1 cellular context compared by ENCODE assay signal in the genomic region with DNA sequence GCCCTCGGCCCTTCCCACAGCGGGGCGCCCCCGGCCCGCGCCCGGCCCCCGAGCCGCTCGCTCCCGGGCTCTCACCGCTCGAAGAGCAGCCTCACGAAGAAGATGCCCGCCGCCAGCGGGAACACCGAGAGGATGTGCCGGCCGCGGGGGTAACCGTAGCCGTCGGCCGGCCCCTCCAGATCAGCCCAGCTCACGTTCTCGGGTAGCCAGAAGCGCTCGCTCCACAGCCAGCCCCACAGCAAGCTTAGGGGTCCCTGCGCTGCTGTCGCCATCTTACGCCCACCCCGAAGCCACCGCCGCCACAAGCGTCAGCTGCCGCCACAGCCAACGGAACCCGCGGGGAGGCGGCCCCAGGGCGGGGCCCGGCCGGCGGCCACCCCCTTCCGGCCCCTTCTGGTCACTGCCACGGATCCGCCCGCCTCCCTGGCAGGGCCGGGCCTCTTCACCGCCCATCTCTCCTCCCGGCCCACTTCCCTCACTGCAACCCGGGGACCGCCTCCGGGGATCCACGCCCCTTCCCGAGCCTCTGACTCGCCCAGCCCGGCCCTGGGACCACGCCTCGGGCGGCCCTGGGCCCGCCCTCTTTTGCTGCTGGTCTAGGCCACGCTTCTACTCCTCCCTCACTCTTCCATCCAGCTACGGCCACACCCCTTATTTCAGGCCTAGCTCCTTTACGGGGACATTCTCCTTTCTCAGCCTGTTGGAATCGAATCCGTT.
TF ChIP-seq lines count a peak whose summit lies in the region.

Gene CERS5, minus strand, starts transcription at position 344 of the 717 bp plus-strand sequence. Its CDS starts 72 bp downstream, at position 272.

TF ChIP-seq in HEK293, 187 proteins besides CTCF, POLR2A, EP300 and RAD21 (continued from another document):
- TF ChIP-seq, protein P1, sequence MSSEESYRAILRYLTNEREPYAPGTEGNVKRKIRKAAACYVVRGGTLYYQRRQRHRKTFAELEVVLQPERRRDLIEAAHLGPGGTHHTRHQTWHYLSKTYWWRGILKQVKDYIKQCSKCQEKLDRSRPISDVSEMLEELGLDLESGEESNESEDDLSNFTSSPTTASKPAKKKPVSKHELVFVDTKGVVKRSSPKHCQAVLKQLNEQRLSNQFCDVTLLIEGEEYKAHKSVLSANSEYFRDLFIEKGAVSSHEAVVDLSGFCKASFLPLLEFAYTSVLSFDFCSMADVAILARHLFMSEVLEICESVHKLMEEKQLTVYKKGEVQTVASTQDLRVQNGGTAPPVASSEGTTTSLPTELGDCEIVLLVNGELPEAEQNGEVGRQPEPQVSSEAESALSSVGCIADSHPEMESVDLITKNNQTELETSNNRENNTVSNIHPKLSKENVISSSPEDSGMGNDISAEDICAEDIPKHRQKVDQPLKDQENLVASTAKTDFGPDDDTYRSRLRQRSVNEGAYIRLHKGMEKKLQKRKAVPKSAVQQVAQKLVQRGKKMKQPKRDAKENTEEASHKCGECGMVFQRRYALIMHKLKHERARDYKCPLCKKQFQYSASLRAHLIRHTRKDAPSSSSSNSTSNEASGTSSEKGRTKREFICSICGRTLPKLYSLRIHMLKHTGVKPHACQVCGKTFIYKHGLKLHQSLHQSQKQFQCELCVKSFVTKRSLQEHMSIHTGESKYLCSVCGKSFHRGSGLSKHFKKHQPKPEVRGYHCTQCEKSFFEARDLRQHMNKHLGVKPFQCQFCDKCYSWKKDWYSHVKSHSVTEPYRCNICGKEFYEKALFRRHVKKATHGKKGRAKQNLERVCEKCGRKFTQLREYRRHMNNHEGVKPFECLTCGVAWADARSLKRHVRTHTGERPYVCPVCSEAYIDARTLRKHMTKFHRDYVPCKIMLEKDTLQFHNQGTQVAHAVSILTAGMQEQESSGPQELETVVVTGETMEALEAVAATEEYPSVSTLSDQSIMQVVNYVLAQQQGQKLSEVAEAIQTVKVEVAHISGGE (tag by site-specific recombination; conservative IDR thresholded peaks at IDR 0.05; ENCODE audit: low read depth), result peak; percentile 79
- TF ChIP-seq ZNF629 (tag by site-specific recombination; IDR thresholded peaks at IDR 0.05) (0 out of 2 replicates have a peak, but pooled peaks have one; percentile 4), ZNF266 (tag by site-specific recombination; IDR thresholded peaks at IDR 0.05; ENCODE audit: low read depth) (no peak), ZEB2 (tag by site-specific recombination; IDR thresholded peaks at IDR 0.05) (peak; percentile 67; the same call in 1 of the 2 replicates), ZNF791 (tag by site-specific recombination; IDR thresholded peaks at IDR 0.05) (no peak), ZNF585B (tag by site-specific recombination; IDR thresholded peaks at IDR 0.05) (no peak), ZNF48 (tag by site-specific recombination; IDR thresholded peaks at IDR 0.05) (no peak), ZXDB (tag by site-specific recombination; IDR thresholded peaks at IDR 0.05) (peak; percentile 79; the same call in 1 of the 2 replicates), ZNF169 (tag by site-specific recombination; IDR thresholded peaks at IDR 0.05) (no peak), ZNF623 (tag by site-specific recombination; IDR thresholded peaks at IDR 0.05) (no peak), ZBTB17 (tag by site-specific recombination; IDR thresholded peaks at IDR 0.05) (peak; percentile 95), ZNF692 (tag by site-specific recombination; IDR thresholded peaks at IDR 0.05) (peak; percentile 68), ZNF610 (tag by site-specific recombination; IDR thresholded peaks at IDR 0.05; ENCODE audit: borderline replicate concordance) (peak; percentile 85), PRDM2 (tag by site-specific recombination; IDR thresholded peaks at IDR 0.05; ENCODE audit: borderline replicate concordance) (no peak), BCL11A (tag by site-specific recombination; IDR thresholded peaks at IDR 0.05; ENCODE audit: low read depth) (peak; percentile 60; the same call in 1 of the 2 replicates), GLIS2 (tag by site-specific recombination; IDR thresholded peaks at IDR 0.05) (peak; percentile 99), ZNF157 (tag by site-specific recombination; IDR thresholded peaks at IDR 0.05) (no peak), SCRT1 (tag by site-specific recombination; IDR thresholded peaks at IDR 0.05; ENCODE audit: borderline replicate concordance) (no peak), SETDB1 (IDR thresholded peaks at IDR 0.05; ENCODE audit: insufficient read length, low read length) (no peak), ZNF660 (tag by site-specific recombination; IDR thresholded peaks at IDR 0.05) (peak; percentile 43), ZNF155 (tag by site-specific recombination; IDR thresholded peaks at IDR 0.05) (no peak), GLIS1 (tag by site-specific recombination; IDR thresholded peaks at IDR 0.05) (peak; percentile 69), ZNF341 (tag by site-specific recombination; IDR thresholded peaks at IDR 0.05; ENCODE audit: low read depth) (peak; percentile 71), ZNF561 (tag by site-specific recombination; IDR thresholded peaks at IDR 0.05; ENCODE audit: borderline replicate concordance) (peak; percentile 49; the same call in 1 of the 2 replicates), ZBTB20 (tag by site-specific recombination; IDR thresholded peaks at IDR 0.05) (peak; percentile 100), REPIN1 (tag by site-specific recombination; IDR thresholded peaks at IDR 0.05; ENCODE audit: low read depth) (no peak), KLF16 (tag by site-specific recombination; IDR thresholded peaks at IDR 0.05) (peak; percentile 93), KLF1 (tag by site-specific recombination; IDR thresholded peaks at IDR 0.05) (peak; percentile 99)
- TF ChIP-seq, protein P2, sequence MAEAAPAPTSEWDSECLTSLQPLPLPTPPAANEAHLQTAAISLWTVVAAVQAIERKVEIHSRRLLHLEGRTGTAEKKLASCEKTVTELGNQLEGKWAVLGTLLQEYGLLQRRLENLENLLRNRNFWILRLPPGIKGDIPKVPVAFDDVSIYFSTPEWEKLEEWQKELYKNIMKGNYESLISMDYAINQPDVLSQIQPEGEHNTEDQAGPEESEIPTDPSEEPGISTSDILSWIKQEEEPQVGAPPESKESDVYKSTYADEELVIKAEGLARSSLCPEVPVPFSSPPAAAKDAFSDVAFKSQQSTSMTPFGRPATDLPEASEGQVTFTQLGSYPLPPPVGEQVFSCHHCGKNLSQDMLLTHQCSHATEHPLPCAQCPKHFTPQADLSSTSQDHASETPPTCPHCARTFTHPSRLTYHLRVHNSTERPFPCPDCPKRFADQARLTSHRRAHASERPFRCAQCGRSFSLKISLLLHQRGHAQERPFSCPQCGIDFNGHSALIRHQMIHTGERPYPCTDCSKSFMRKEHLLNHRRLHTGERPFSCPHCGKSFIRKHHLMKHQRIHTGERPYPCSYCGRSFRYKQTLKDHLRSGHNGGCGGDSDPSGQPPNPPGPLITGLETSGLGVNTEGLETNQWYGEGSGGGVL (tag by site-specific recombination; IDR thresholded peaks at IDR 0.05), result 0 out of 2 replicates have a peak, but pooled peaks have one; percentile 33
- TF ChIP-seq, protein P3, sequence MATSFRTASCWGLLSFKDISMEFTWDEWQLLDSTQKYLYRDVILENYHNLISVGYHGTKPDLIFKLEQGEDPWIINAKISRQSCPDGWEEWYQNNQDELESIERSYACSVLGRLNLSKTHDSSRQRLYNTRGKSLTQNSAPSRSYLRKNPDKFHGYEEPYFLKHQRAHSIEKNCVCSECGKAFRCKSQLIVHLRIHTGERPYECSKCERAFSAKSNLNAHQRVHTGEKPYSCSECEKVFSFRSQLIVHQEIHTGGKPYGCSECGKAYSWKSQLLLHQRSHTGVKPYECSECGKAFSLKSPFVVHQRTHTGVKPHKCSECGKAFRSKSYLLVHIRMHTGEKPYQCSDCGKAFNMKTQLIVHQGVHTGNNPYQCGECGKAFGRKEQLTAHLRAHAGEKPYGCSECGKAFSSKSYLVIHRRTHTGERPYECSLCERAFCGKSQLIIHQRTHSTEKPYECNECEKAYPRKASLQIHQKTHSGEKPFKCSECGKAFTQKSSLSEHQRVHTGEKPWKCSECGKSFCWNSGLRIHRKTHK (tag by site-specific recombination; IDR thresholded peaks at IDR 0.05), result no peak
- TF ChIP-seq, protein P4, sequence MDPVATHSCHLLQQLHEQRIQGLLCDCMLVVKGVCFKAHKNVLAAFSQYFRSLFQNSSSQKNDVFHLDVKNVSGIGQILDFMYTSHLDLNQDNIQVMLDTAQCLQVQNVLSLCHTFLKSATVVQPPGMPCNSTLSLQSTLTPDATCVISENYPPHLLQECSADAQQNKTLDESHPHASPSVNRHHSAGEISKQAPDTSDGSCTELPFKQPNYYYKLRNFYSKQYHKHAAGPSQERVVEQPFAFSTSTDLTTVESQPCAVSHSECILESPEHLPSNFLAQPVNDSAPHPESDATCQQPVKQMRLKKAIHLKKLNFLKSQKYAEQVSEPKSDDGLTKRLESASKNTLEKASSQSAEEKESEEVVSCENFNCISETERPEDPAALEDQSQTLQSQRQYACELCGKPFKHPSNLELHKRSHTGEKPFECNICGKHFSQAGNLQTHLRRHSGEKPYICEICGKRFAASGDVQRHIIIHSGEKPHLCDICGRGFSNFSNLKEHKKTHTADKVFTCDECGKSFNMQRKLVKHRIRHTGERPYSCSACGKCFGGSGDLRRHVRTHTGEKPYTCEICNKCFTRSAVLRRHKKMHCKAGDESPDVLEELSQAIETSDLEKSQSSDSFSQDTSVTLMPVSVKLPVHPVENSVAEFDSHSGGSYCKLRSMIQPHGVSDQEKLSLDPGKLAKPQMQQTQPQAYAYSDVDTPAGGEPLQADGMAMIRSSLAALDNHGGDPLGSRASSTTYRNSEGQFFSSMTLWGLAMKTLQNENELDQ (tag by site-specific recombination; IDR thresholded peaks at IDR 0.05; ENCODE audit: low read depth), result no peak
